In the genomic region with DNA sequence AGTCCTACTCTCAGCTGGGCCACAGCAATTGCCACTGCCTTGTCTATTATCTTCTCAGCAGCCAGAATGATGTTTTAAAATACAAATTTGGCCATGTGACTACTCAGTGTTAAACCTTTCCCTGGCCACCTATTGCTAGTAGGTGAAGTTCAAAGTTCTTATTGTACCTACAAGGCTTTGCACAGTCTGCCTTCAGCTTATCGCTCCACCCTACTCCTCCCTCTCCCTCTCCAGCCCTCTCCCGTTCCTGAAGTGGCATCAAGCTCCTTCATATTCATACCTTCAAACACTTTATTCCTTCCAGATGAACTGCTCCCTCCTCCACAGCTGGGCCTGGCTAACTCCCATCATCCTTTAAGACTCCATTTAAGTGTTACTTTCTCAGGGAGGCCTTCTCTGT, we compare ENCODE assay signal across 1 cellular context.
TF ChIP-seq lines count a peak whose summit lies in the region.

No MANE protein-coding gene starts in this region.

TF ChIP-seq in GM23338, 12 proteins besides CTCF, POLR2A, EP300 and RAD21 (continued from another document):
- TF ChIP-seq, protein P1, sequence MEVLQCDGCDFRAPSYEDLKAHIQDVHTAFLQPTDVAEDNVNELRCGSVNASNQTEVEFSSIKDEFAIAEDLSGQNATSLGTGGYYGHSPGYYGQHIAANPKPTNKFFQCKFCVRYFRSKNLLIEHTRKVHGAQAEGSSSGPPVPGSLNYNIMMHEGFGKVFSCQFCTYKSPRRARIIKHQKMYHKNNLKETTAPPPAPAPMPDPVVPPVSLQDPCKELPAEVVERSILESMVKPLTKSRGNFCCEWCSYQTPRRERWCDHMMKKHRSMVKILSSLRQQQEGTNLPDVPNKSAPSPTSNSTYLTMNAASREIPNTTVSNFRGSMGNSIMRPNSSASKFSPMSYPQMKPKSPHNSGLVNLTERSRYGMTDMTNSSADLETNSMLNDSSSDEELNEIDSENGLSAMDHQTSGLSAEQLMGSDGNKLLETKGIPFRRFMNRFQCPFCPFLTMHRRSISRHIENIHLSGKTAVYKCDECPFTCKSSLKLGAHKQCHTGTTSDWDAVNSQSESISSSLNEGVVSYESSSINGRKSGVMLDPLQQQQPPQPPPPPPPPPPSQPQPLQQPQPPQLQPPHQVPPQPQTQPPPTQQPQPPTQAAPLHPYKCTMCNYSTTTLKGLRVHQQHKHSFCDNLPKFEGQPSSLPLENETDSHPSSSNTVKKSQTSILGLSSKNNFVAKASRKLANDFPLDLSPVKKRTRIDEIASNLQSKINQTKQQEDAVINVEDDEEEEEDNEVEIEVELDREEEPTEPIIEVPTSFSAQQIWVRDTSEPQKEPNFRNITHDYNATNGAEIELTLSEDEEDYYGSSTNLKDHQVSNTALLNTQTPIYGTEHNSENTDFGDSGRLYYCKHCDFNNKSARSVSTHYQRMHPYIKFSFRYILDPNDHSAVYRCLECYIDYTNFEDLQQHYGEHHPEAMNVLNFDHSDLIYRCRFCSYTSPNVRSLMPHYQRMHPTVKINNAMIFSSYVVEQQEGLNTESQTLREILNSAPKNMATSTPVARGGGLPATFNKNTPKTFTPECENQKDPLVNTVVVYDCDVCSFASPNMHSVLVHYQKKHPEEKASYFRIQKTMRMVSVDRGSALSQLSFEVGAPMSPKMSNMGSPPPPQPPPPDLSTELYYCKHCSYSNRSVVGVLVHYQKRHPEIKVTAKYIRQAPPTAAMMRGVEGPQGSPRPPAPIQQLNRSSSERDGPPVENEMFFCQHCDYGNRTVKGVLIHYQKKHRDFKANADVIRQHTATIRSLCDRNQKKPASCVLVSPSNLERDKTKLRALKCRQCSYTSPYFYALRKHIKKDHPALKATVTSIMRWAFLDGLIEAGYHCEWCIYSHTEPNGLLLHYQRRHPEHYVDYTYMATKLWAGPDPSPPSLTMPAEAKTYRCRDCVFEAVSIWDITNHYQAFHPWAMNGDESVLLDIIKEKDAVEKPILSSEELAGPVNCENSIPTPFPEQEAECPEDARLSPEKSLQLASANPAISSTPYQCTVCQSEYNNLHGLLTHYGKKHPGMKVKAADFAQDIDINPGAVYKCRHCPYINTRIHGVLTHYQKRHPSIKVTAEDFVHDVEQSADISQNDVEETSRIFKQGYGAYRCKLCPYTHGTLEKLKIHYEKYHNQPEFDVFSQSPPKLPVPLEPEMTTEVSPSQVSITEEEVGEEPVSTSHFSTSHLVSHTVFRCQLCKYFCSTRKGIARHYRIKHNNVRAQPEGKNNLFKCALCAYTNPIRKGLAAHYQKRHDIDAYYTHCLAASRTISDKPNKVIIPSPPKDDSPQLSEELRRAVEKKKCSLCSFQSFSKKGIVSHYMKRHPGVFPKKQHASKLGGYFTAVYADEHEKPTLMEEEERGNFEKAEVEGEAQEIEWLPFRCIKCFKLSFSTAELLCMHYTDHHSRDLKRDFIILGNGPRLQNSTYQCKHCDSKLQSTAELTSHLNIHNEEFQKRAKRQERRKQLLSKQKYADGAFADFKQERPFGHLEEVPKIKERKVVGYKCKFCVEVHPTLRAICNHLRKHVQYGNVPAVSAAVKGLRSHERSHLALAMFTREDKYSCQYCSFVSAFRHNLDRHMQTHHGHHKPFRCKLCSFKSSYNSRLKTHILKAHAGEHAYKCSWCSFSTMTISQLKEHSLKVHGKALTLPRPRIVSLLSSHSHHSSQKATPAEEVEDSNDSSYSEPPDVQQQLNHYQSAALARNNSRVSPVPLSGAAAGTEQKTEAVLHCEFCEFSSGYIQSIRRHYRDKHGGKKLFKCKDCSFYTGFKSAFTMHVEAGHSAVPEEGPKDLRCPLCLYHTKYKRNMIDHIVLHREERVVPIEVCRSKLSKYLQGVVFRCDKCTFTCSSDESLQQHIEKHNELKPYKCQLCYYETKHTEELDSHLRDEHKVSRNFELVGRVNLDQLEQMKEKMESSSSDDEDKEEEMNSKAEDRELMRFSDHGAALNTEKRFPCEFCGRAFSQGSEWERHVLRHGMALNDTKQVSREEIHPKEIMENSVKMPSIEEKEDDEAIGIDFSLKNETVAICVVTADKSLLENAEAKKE (CRISPR knock-in tag; IDR thresholded peaks at IDR 0.05): no peak
